Comparison of ENCODE assay signal across 16 cellular contexts in the genomic region with DNA sequence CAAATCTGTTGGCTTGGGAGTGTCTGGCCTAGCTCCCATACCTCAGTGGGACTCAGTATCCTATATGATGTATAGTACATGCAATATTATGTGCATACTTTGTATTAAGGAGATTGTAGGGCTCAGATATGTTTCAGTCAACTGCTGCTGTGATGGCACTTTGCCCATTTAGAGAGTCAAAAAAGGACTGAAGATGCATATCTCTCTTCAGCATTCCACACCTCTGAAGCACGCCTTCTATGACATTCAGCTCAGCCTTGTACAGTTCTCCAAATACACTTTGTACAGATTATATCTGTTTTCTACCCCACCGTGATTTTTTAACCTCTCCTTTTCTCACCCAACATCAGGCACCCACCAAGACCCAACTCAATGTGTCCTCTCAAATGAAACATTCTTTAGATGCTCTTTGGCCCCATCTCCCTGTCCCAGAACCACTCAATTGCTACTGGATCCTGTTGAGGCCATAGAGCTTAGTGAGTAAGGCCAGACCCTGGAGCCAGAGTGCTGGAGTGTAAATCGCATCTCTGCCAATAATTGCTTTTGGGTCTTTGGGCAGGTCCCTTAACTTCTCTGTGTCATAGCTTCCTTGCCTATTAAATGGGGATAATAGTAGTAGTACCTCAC. TPM values are rescaled to one million over a fixed set of nuclear protein-coding genes. Genes with fewer than 3 reads are reported as not detected.
DNase-seq lines count a peak whose midpoint lies in the region; ATAC-seq, FAIRE-seq and TF ChIP-seq lines count a peak whose summit lies in the region.
"Had no signal": no experiment of that assay in that cellular context is flagged by ENCODE, and none has a peak within 500 bp of the region (broad histone marks: within the 10 kb centered on the region; RNA-seq: fewer than 3 reads in every experiment).

No MANE protein-coding gene starts in this region.

- no peak for ATAC-seq in stimulated activated effector memory CD8-positive, alpha-beta T cell treated with anti-CD3 and anti-CD28 coated beads, Interleukin-12 subunit alpha, Interleukin-12 subunit beta, amount 100 ng/mL, for 72 hours
- ATAC-seq: CD8-positive, alpha-beta T cell had no signal

- no peaks in the 10 kb centered on the region for H3K27me3 ChIP-seq in astrocyte (ENCODE audit: insufficient read depth, low read length)
- no peaks in the 10 kb centered on the region for H3K27me3 ChIP-seq in prostate gland (replicated peaks; ENCODE audit: insufficient read depth)

- peak; percentile 81 for FAIRE-seq in astrocyte (lab: Jason Lieb, UNC)
- FAIRE-seq: GM12892, H1 had no signal

- whole genome bisulfite sequencing in prostate gland, result 43% methylated on average over 3 of the region's 3 CpGs

- H3K36me3 Mint-ChIP-seq in astrocyte (ENCODE audit: low read depth, unreplicated experiment), result peaks cover 3% of the 10 kb centered on the region
- H3K36me3 Mint-ChIP-seq in osteocyte (ENCODE audit: unreplicated experiment), result no peaks in the 10 kb centered on the region
- no peaks in the 10 kb centered on the region for H3K36me3 Mint-ChIP-seq in stimulated activated effector memory CD8-positive, alpha-beta T cell treated with anti-CD3 and anti-CD28 coated beads, Interleukin-12 subunit alpha, Interleukin-12 subunit beta, amount 100 ng/mL, for 72 hours
- H3K36me3 Mint-ChIP-seq: CD8-positive, alpha-beta T cell had no signal

- H3K4me3 ChIP-seq in astrocyte (ENCODE audit: insufficient read depth, low read depth, low read length) (no peak overlapping the region), prostate gland (no peak overlapping the region)

- no peak overlapping the region for H3K4me2 ChIP-seq in astrocyte (ENCODE audit: low read length)

- H3K4me1 ChIP-seq in astrocyte (ENCODE audit: insufficient read depth, low read length) (no peaks in the 10 kb centered on the region), prostate gland (replicated peaks) (no peaks in the 10 kb centered on the region)

- H3K27ac ChIP-seq in astrocyte (ENCODE audit: low read depth, low read length), result no peak overlapping the region
- no peak overlapping the region for H3K27ac ChIP-seq in prostate gland

- no peak overlapping the region for H3K9ac ChIP-seq in astrocyte (ENCODE audit: low read length)

- no peak for TF ChIP-seq POLR2A in prostate gland (IDR thresholded peaks at IDR 0.05)

- DNase-seq in AG20443 (ENCODE audit: low spot score) (peak; percentile 12), GM03348 (ENCODE audit: low spot score) (peak; percentile 41), astrocyte (ENCODE audit: low read depth) (peak; percentile 49), osteocyte (ENCODE audit: extremely low spot score, unreplicated experiment) (no peak), prostate gland (ENCODE audit: low spot score) (no peak), SHP77 treated with DMSO at 0.1 percent for 48 hours (lab: John Stamatoyannopoulos, UW) (no peak)
- DNase-seq in stimulated activated effector memory CD8-positive, alpha-beta T cell treated with anti-CD3 and anti-CD28 coated beads, Interleukin-12 subunit alpha, Interleukin-12 subunit beta, amount 100 ng/mL, for 72 hours (ENCODE audit: low spot score in 2 of 2), result no peak
- DNase-seq: CD8-positive, alpha-beta T cell; DMS79 treated with DMSO at 0.1 percent for 48 hours; GF-D8; NCI-H187; NCI-H2171; NCI-H446; NK-92 treated with Interleukin-12 subunit alpha and Interleukin-12 subunit beta, amount 100 ng/mL, for 24 hours had no signal

- H3K4me3 Mint-ChIP-seq in astrocyte (ENCODE audit: unreplicated experiment), result no peak overlapping the region
- H3K4me3 Mint-ChIP-seq in osteocyte (ENCODE audit: unreplicated experiment), result no peak overlapping the region
- H3K4me3 Mint-ChIP-seq in stimulated activated effector memory CD8-positive, alpha-beta T cell treated with anti-CD3 and anti-CD28 coated beads, Interleukin-12 subunit alpha, Interleukin-12 subunit beta, amount 100 ng/mL, for 72 hours, result no peak overlapping the region
- H3K4me3 Mint-ChIP-seq: CD8-positive, alpha-beta T cell had no signal

- intact Hi-C loops in prostate gland (cut with DNase I), result no loop called here

- no peak overlapping the region for H2AFZ ChIP-seq in astrocyte (ENCODE audit: low read depth, low read length)

- H3K79me2 ChIP-seq in astrocyte (ENCODE audit: insufficient read depth, low read length), result peaks cover 9% of the 10 kb centered on the region

- TF ChIP-seq CTCF in astrocyte (IDR thresholded peaks at IDR 0.05; ENCODE audit: insufficient read depth, low read depth, low read length), result no peak
- TF ChIP-seq CTCF in osteocyte (IDR thresholded peaks at IDR 0.05), result no peak
- TF ChIP-seq CTCF in prostate gland (IDR thresholded peaks at IDR 0.05), result no peak

- H3K4me1 Mint-ChIP-seq in astrocyte (ENCODE audit: low read depth, unreplicated experiment), result peaks cover 36% of the 10 kb centered on the region
- H3K4me1 Mint-ChIP-seq in osteocyte (ENCODE audit: unreplicated experiment), result peaks cover 58% of the 10 kb centered on the region
- no peaks in the 10 kb centered on the region for H3K4me1 Mint-ChIP-seq in stimulated activated effector memory CD8-positive, alpha-beta T cell treated with anti-CD3 and anti-CD28 coated beads, Interleukin-12 subunit alpha, Interleukin-12 subunit beta, amount 100 ng/mL, for 72 hours

- H3K36me3 ChIP-seq in astrocyte (ENCODE audit: insufficient read depth, low read length), result no peaks in the 10 kb centered on the region
- H3K36me3 ChIP-seq in prostate gland, result no peaks in the 10 kb centered on the region

- H3K27ac Mint-ChIP-seq in astrocyte (ENCODE audit: unreplicated experiment) (no peak overlapping the region), osteocyte (ENCODE audit: unreplicated experiment) (peak overlapping the region; percentile 49)
- no peak overlapping the region for H3K27ac Mint-ChIP-seq in stimulated activated effector memory CD8-positive, alpha-beta T cell treated with anti-CD3 and anti-CD28 coated beads, Interleukin-12 subunit alpha, Interleukin-12 subunit beta, amount 100 ng/mL, for 72 hours
- H3K27ac Mint-ChIP-seq: CD8-positive, alpha-beta T cell had no signal

- H3K27me3 Mint-ChIP-seq in astrocyte (ENCODE audit: low read depth, unreplicated experiment), result no peaks in the 10 kb centered on the region
- H3K27me3 Mint-ChIP-seq in osteocyte (ENCODE audit: unreplicated experiment), result no peaks in the 10 kb centered on the region

- no peaks in the 10 kb centered on the region for H3K9me3 ChIP-seq in astrocyte (ENCODE audit: insufficient read depth, low read depth, low read length)
- no peaks in the 10 kb centered on the region for H3K9me3 ChIP-seq in prostate gland

- H3K9me3 Mint-ChIP-seq in astrocyte (ENCODE audit: unreplicated experiment), result no peaks in the 10 kb centered on the region
- no peaks in the 10 kb centered on the region for H3K9me3 Mint-ChIP-seq in osteocyte (ENCODE audit: unreplicated experiment)
- H3K9me3 Mint-ChIP-seq in stimulated activated effector memory CD8-positive, alpha-beta T cell treated with anti-CD3 and anti-CD28 coated beads, Interleukin-12 subunit alpha, Interleukin-12 subunit beta, amount 100 ng/mL, for 72 hours, result no peaks in the 10 kb centered on the region
- H3K9me3 Mint-ChIP-seq: CD8-positive, alpha-beta T cell had no signal

- H4K20me1 ChIP-seq in astrocyte (ENCODE audit: insufficient read depth, low read length), result no peaks in the 10 kb centered on the region

RNA-seq across cellular contexts. Expression of gene ENPP1, which starts 15.6 kb away (rescaled TPM):
- total RNA-seq in astrocyte (7.1 and 8.9 TPM in 2 replicates), osteocyte (21.1 and 22.4 TPM in 2 replicates), prostate gland (10 to 100 TPM; 17.8 to 18.9 TPM)
- total RNA-seq: CD8-positive, alpha-beta T cell had no signal

Comparison
In these comparisons a context has a peak if more than half of its experiments do, and no peak if none do; other contexts are left out.
1. DNase-seq: peak in AG20443 (single experiment), GM03348 (single experiment) and astrocyte (single experiment); none in osteocyte (single experiment), stimulated activated effector memory CD8-positive, alpha-beta T cell treated with anti-CD3 and anti-CD28 coated beads, Interleukin-12 subunit alpha, Interleukin-12 subunit beta, amount 100 ng/mL, for 72 hours (0 of 2), prostate gland (single experiment) and SHP77 treated with DMSO at 0.1 percent for 48 hours (single experiment).